ENCODE assay signal across 8 cellular contexts in the genomic region with DNA sequence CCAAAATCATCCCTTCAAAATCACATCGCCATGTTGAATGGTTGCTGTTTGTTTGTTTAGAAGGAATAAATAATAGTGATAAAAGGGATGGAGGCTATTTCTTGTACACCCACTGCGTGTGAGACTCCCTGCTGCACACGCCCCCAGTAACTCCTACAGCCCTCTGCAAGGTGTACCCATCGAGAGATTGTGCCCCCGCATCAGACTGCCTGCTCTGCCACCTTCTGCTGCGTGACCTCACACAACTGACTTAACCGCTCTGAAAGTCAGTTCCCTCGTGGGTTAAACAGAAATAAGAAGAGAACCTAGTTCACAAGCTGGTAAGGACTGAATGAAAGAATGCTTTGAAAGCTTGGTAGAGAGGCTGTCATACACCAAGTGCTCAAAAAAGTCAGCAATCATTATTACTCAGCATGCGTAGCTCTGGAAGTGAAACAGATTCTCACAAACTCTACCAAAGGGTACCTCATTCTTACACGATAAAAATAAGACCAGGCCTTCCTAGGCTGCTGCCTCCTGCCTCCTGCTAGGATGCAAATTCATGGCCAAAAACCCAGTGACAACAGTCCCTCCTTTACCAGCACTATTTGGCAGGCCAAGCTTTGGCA.
DNase-seq lines count a peak whose midpoint lies in the region; ATAC-seq, FAIRE-seq and TF ChIP-seq lines count a peak whose summit lies in the region.

No MANE protein-coding gene starts in this region.

- in situ Hi-C loops in transverse colon (cut with MboI; ENCODE audit: low pct_ligation_motif_present in 1 of 4, low pct_unique_long_range_greater_than_20kb in 1 of 4, low sequenced_read_pairs in 3 of 4), result no loop called here

- no peaks in the 10 kb centered on the region for H3K27me3 ChIP-seq in Loucy (ENCODE audit: insufficient read depth, low read length, poor library complexity, severe bottlenecking)
- H3K27me3 ChIP-seq in right cardiac atrium (ENCODE audit: control insufficient read depth, insufficient read depth), result no peaks in the 10 kb centered on the region
- H3K27me3 ChIP-seq in transverse colon, result no peaks in the 10 kb centered on the region

- no peak for TF ChIP-seq EP300 in transverse colon (IDR thresholded peaks at IDR 0.05; ENCODE audit: low read depth)

- intact Hi-C loops in right cardiac atrium (cut with DNase I), result no loop called here
- intact Hi-C loops in transverse colon (cut with DNase I; ENCODE audit: low total_unique reads), result no loop called here

- DNase-seq in GM12891 (ENCODE audit: insufficient read length, low spot score) (no peak), right cardiac atrium (no peak), NCI-H2196 treated with DMSO at 0.1 percent for 48 hours (lab: John Stamatoyannopoulos, UW; ENCODE audit: unreplicated experiment) (no peak), D341Med (ENCODE audit: low spot score) (no peak), NK-92 (lab: John Stamatoyannopoulos, UW; ENCODE audit: unreplicated experiment) (no peak), transverse colon (no peak)

- no peaks in the 10 kb centered on the region for H3K36me3 ChIP-seq in Loucy (ENCODE audit: insufficient read depth, low read length)
- H3K36me3 ChIP-seq in transverse colon, result no peaks in the 10 kb centered on the region

- H3K4me2 ChIP-seq in Loucy (ENCODE audit: low read depth, low read length, poor library complexity, severe bottlenecking), result peak overlapping the region; percentile 31

- peak; percentile 65 for ATAC-seq in GM21786 (IDR thresholded peaks at IDR 0.05; ENCODE audit: unreplicated experiment)
- peak; percentile 5 to 39 for ATAC-seq in right cardiac atrium

- peak; percentile 41 for FAIRE-seq in GM12891 (lab: Jason Lieb, UNC)

- H3K9ac ChIP-seq in Loucy (ENCODE audit: low read depth, low read length, poor library complexity, severe bottlenecking), result no peak overlapping the region

- peak overlapping the region; percentile 46 for H3K27ac ChIP-seq in right cardiac atrium (ENCODE audit: low read length)
- peak overlapping the region in 1 of 4 donors; percentile 39 for H3K27ac ChIP-seq in transverse colon

- peaks cover 23% of the 10 kb centered on the region for H3K4me1 ChIP-seq in Loucy (ENCODE audit: insufficient read depth, low read length, poor library complexity, severe bottlenecking)
- H3K4me1 ChIP-seq in right cardiac atrium (ENCODE audit: control insufficient read depth, insufficient read depth, low read length), result peaks cover 13% of the 10 kb centered on the region
- peaks cover 3 to 12% (median 10%) of the 10 kb centered on the region in 4 donors for H3K4me1 ChIP-seq in transverse colon

- H2AFZ ChIP-seq in Loucy (ENCODE audit: low read length), result no peak overlapping the region

- TF ChIP-seq POLR2A in GM12891 (IDR thresholded peaks at IDR 0.05; ENCODE audit: low read depth, low read length) (no peak), transverse colon (IDR thresholded peaks at IDR 0.05) (no peak)

- no peaks in the 10 kb centered on the region for H4K20me1 ChIP-seq in Loucy (ENCODE audit: insufficient read depth, low read length, poor library complexity, severe bottlenecking)

- no peaks in the 10 kb centered on the region for H3K79me2 ChIP-seq in Loucy (ENCODE audit: insufficient read depth, low read length)

- no peak for TF ChIP-seq CTCF in Loucy (conservative IDR thresholded peaks at IDR 0.05; ENCODE audit: low read length)
- no peak for TF ChIP-seq CTCF in transverse colon (IDR thresholded peaks at IDR 0.05)

- no peak overlapping the region for H3K4me3 ChIP-seq in Loucy (ENCODE audit: low read length, poor library complexity, severe bottlenecking)
- no peak overlapping the region for H3K4me3 ChIP-seq in right cardiac atrium (ENCODE audit: low read length)
- H3K4me3 ChIP-seq in transverse colon, result no peak overlapping the region

- no peaks in the 10 kb centered on the region for H3K9me3 ChIP-seq in Loucy (ENCODE audit: insufficient read depth, low read depth, low read length)
- H3K9me3 ChIP-seq in right cardiac atrium (ENCODE audit: control insufficient read depth, low read length), result no peaks in the 10 kb centered on the region
- H3K9me3 ChIP-seq in transverse colon, result no peaks in the 10 kb centered on the region

- H3K9me2 ChIP-seq in Loucy (replicated peaks; ENCODE audit: low read depth, low read length), result no peaks in the 10 kb centered on the region

- no peaks in the 10 kb centered on the region for H3F3A ChIP-seq in Loucy (ENCODE audit: low read depth)

- WGBS in right cardiac atrium, result 73% methylated on average over 10 of the region's 10 CpGs
- 75 to 87% methylated on average over 5 to 10 of the region's 10 CpGs for WGBS in transverse colon (ENCODE audit: low coverage in 1 of 2), 2 donors

TF ChIP-seq in GM12891, 5 proteins besides CTCF, POLR2A, EP300 and RAD21:
- TF ChIP-seq TAF1 (IDR thresholded peaks at IDR 0.05; ENCODE audit: low read depth, low read length), result no peak
